8 cellular contexts compared by ENCODE assay signal in genomic region chr15:63752075-63752684, GRCh38.
DNase-seq lines count a peak whose midpoint lies in the region; ATAC-seq and TF ChIP-seq lines count a peak whose summit lies in the region.

No MANE protein-coding gene starts in this region.

- H3K9me3 ChIP-seq in SK-N-SH (no peaks in the 10 kb centered on the region), right lobe of liver (no peaks in the 10 kb centered on the region), thyroid gland (no peaks in the 10 kb centered on the region)

- H4K20me1 ChIP-seq in SK-N-SH (ENCODE audit: insufficient read depth): no peaks in the 10 kb centered on the region

- H3K4me1 ChIP-seq in SK-N-SH (ENCODE audit: control insufficient read depth in 1 of 2, insufficient read depth in 2 of 2, low read depth in 1 of 2, low read length in 1 of 2): no peaks in the 10 kb centered on the region; a peak in 1 of 4 replicates
- H3K4me1 ChIP-seq in right lobe of liver: no peaks in the 10 kb centered on the region
- H3K4me1 ChIP-seq in thyroid gland: peaks cover 0 to 9% of the 10 kb centered on the region in 2 donors

- 56% methylated on average over 4 of the region's 4 CpGs for WGBS in SK-N-SH (ENCODE audit: low lambda C conversion rate)
- 44% methylated on average over 4 of the region's 4 CpGs for WGBS in right lobe of liver (ENCODE audit: insufficient coverage, low coverage, low lambda C conversion rate, missing lambda C conversion rate)
- 76% methylated on average over 4 of the region's 4 CpGs for WGBS in thyroid gland, 2 donors

- peak; percentile 25 for DNase-seq in activated T-cell treated with anti-CD3 and anti-CD28 coated beads for 4 hours
- no peak for DNase-seq in activated T-cell treated with anti-CD3 and anti-CD28 coated beads, Interleukin-2, amount 50 U/mL, for 48 hours
- DNase-seq in M059J (ENCODE audit: low read depth): peak; percentile 63
- peak; percentile 54 for DNase-seq in SK-N-SH
- peak; percentile 82 for DNase-seq in choroid plexus epithelial cell (ENCODE audit: low read depth)
- no peak for DNase-seq in right lobe of liver
- DNase-seq in thyroid gland: peak; percentile 22 to 29

- H3K4me2 ChIP-seq in SK-N-SH: no peak overlapping the region

- no peaks in the 10 kb centered on the region for H3K27me3 ChIP-seq in SK-N-SH (ENCODE audit: insufficient read depth)
- no peaks in the 10 kb centered on the region for H3K27me3 ChIP-seq in right lobe of liver
- H3K27me3 ChIP-seq in thyroid gland: no peaks in the 10 kb centered on the region

- H3F3A ChIP-seq in SK-N-SH (replicated peaks; ENCODE audit: insufficient read depth): no peaks in the 10 kb centered on the region

- CTCF ChIA-PET in SK-N-SH (lab: Yijun Ruan, JAX): interaction anchor here (0.6 to 4.9 kb wide), 70 partner anchors 10 to 401 kb away, joined by 3 to 146 read pairs (median 5); partner anchors contain the start of genes DAPK2 and HERC1

- H3K36me3 ChIP-seq in SK-N-SH (replicated peaks in 1 of 2; ENCODE audit: control insufficient read depth in 1 of 2, insufficient read depth in 2 of 2, low read length in 1 of 2): peaks cover 44 to 64% of the 10 kb centered on the region in 2 experiments
- H3K36me3 ChIP-seq in right lobe of liver: peaks cover 0 to 61% (median 18%) of the 10 kb centered on the region in 4 donors
- peaks cover 0 to 11% of the 10 kb centered on the region in 2 donors for H3K36me3 ChIP-seq in thyroid gland

- H3K9me2 ChIP-seq in SK-N-SH: no peaks in the 10 kb centered on the region

- no peak overlapping the region for H3K27ac ChIP-seq in SK-N-SH (ENCODE audit: low read depth in 2 of 2, low read length in 1 of 2)
- no peak overlapping the region for H3K27ac ChIP-seq in right lobe of liver
- H3K27ac ChIP-seq in thyroid gland: peak overlapping the region in 2 of 3 donors; percentile 18 to 50

- TF ChIP-seq CTCF in SK-N-SH (IDR thresholded peaks at IDR 0.05) (peak; percentile 83), choroid plexus epithelial cell (conservative IDR thresholded peaks at IDR 0.05; ENCODE audit: low read depth, low read length) (peak; percentile 74), right lobe of liver (IDR thresholded peaks at IDR 0.05) (peak; percentile 70 to 92 (median 73)), thyroid gland (IDR thresholded peaks at IDR 0.05) (peak; percentile 55 to 89 (median 78))

- no peak overlapping the region; a peak in 1 of 4 replicates for H3K4me3 ChIP-seq in SK-N-SH (ENCODE audit: low read depth in 2 of 2, low read length in 1 of 2)
- no peak overlapping the region for H3K4me3 ChIP-seq in choroid plexus epithelial cell (ENCODE audit: low read depth, low read length)
- H3K4me3 ChIP-seq in right lobe of liver: no peak overlapping the region
- H3K4me3 ChIP-seq in thyroid gland (replicated peaks in 1 of 3): no peak overlapping the region

- intact Hi-C loops in right lobe of liver (cut with DNase I) (no loop called here), thyroid gland (cut with DNase I) (loop anchor here (5.0 kb wide), 1 partner anchor 300 kb away; no protein-coding TSS in a partner anchor)

- H2AFZ ChIP-seq in SK-N-SH (ENCODE audit: low read depth): no peak overlapping the region

- TF ChIP-seq POLR2A in right lobe of liver (IDR thresholded peaks at IDR 0.05): no peak
- TF ChIP-seq POLR2A in thyroid gland (IDR thresholded peaks at IDR 0.05): no peak

- no peak overlapping the region for H3K9ac ChIP-seq in SK-N-SH

- TF ChIP-seq RAD21 in SK-N-SH (IDR thresholded peaks at IDR 0.05; ENCODE audit: low read length): peak; percentile 94

- no peak for TF ChIP-seq EP300 in SK-N-SH (IDR thresholded peaks at IDR 0.05; ENCODE audit: borderline replicate concordance in 1 of 2, low read depth in 1 of 2, low read length in 1 of 2)

- no peaks in the 10 kb centered on the region for H3K79me2 ChIP-seq in SK-N-SH (ENCODE audit: insufficient read depth)

- peak; percentile 87 to 96 (median 90) for ATAC-seq in right lobe of liver
- no peak for ATAC-seq in GM19023 (IDR thresholded peaks at IDR 0.05; ENCODE audit: unreplicated experiment)

- POLR2A ChIA-PET in SK-N-SH (lab: Yijun Ruan, JAX): no interaction called here

TF ChIP-seq in SK-N-SH, 30 proteins besides CTCF, POLR2A, EP300 and RAD21:
- TF ChIP-seq GATA2 (CRISPR knock-in tag; IDR thresholded peaks at IDR 0.05) (no peak), RFX5 (IDR thresholded peaks at IDR 0.05; ENCODE audit: low read length) (no peak), YY1 (IDR thresholded peaks at IDR 0.05; ENCODE audit: low read depth) (no peak), SMC3 (IDR thresholded peaks at IDR 0.05; ENCODE audit: low read depth, low read length) (peak; percentile 83), MXI1 (IDR thresholded peaks at IDR 0.05; ENCODE audit: low read depth, low read length) (no peak), NFIC (IDR thresholded peaks at IDR 0.05; ENCODE audit: borderline replicate concordance) (no peak), REST (IDR thresholded peaks at IDR 0.05; ENCODE audit: low read depth, low read length) (no peak), RCOR1 (IDR thresholded peaks at IDR 0.05; ENCODE audit: low read length) (no peak; the same call in 1 of the 2 replicates), TAF1 (IDR thresholded peaks at IDR 0.05; ENCODE audit: borderline replicate concordance, low read depth, low read length) (no peak), JUND (IDR thresholded peaks at IDR 0.05) (no peak), CHD2 (IDR thresholded peaks at IDR 0.05; ENCODE audit: low read length, partially characterized antibody) (peak; percentile 34), IRF3 (IDR thresholded peaks at IDR 0.05; ENCODE audit: low read depth, low read length) (no peak)
- TF ChIP-seq, protein P1, sequence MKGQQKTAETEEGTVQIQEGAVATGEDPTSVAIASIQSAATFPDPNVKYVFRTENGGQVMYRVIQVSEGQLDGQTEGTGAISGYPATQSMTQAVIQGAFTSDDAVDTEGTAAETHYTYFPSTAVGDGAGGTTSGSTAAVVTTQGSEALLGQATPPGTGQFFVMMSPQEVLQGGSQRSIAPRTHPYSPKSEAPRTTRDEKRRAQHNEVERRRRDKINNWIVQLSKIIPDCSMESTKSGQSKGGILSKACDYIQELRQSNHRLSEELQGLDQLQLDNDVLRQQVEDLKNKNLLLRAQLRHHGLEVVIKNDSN (IDR thresholded peaks at IDR 0.05; ENCODE audit: borderline replicate concordance, low read depth): no peak
- TF ChIP-seq, protein P2, sequence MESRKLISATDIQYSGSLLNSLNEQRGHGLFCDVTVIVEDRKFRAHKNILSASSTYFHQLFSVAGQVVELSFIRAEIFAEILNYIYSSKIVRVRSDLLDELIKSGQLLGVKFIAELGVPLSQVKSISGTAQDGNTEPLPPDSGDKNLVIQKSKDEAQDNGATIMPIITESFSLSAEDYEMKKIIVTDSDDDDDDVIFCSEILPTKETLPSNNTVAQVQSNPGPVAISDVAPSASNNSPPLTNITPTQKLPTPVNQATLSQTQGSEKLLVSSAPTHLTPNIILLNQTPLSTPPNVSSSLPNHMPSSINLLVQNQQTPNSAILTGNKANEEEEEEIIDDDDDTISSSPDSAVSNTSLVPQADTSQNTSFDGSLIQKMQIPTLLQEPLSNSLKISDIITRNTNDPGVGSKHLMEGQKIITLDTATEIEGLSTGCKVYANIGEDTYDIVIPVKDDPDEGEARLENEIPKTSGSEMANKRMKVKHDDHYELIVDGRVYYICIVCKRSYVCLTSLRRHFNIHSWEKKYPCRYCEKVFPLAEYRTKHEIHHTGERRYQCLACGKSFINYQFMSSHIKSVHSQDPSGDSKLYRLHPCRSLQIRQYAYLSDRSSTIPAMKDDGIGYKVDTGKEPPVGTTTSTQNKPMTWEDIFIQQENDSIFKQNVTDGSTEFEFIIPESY (IDR thresholded peaks at IDR 0.05; ENCODE audit: borderline replicate concordance, low read depth): no peak
- TF ChIP-seq, protein P3, sequence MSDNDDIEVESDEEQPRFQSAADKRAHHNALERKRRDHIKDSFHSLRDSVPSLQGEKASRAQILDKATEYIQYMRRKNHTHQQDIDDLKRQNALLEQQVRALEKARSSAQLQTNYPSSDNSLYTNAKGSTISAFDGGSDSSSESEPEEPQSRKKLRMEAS (IDR thresholded peaks at IDR 0.05; ENCODE audit: low read depth): no peak

Comparison
In these comparisons a context has a peak if more than half of its experiments do, and no peak if none do; other contexts are left out.
1. DNase-seq: peak in activated T-cell treated with anti-CD3 and anti-CD28 coated beads for 4 hours (single experiment), M059J (single experiment), SK-N-SH (single experiment), choroid plexus epithelial cell (single experiment) and thyroid gland (2 of 2); none in activated T-cell treated with anti-CD3 and anti-CD28 coated beads, Interleukin-2, amount 50 U/mL, for 48 hours (0 of 2) and right lobe of liver (0 of 3).
2. H3K27ac ChIP-seq: peak in thyroid gland (2 of 3); none in SK-N-SH (0 of 2) and right lobe of liver (0 of 3).
3. Peak in every context shown above with its lines, with median percentiles within 50 percentile points of each other: CTCF ChIP-seq.